ENCODE assay signal across 9 cellular contexts in the genomic region with DNA sequence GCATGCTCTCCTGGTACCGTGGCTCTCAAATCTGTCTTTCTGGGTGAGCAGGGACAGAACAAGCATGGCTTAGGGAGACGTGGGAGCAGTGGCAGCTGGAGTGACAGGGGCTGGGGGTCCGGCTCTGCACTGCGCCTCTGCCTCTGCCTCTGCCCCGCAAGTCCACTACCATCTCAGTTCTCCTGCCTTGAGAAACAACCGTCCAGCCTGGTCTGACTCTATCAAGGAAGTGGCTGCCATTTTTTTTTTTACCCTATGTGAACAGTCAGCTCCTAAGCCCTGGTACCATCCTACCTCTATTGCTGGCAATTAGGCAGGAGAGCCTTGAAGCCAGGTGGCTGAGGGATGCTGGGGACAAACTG. TPM values are rescaled to one million over a fixed set of nuclear protein-coding genes. Genes with fewer than 3 reads are reported as not detected.
DNase-seq lines count a peak whose midpoint lies in the region; ATAC-seq lines count a peak whose summit lies in the region.
"Had no signal": no experiment of that assay in that cellular context is flagged by ENCODE, and none has a peak within 500 bp of the region (broad histone marks: within the 10 kb centered on the region; RNA-seq: fewer than 3 reads in every experiment).

No MANE protein-coding gene starts in this region.

- H3K27me3 Mint-ChIP-seq in activated CD4-positive, alpha-beta T cell treated with anti-CD3 and anti-CD28 coated beads, Interleukin-2, amount 10 ng/mL, durations not matched to agents 7 days and 5 days: no peaks in the 10 kb centered on the region
- H3K27me3 Mint-ChIP-seq in effector memory CD8-positive, alpha-beta T cell: no peaks in the 10 kb centered on the region

- H3K36me3 Mint-ChIP-seq in activated CD4-positive, alpha-beta T cell treated with anti-CD3 and anti-CD28 coated beads, Interleukin-2, amount 10 ng/mL, durations not matched to agents 7 days and 5 days (ENCODE audit: low read depth): peaks cover 52% of the 10 kb centered on the region
- peaks cover 14% of the 10 kb centered on the region for H3K36me3 Mint-ChIP-seq in effector memory CD8-positive, alpha-beta T cell (ENCODE audit: insufficient read depth)

- H3K4me3 Mint-ChIP-seq in activated CD4-positive, alpha-beta T cell treated with anti-CD3 and anti-CD28 coated beads, Interleukin-2, amount 10 ng/mL, durations not matched to agents 7 days and 5 days: no peak overlapping the region
- H3K4me3 Mint-ChIP-seq in effector memory CD8-positive, alpha-beta T cell: peak overlapping the region in 1 of 2 donors; percentile 53
- H3K4me3 Mint-ChIP-seq: neural progenitor cell had no signal

- H3K9me3 ChIP-seq in stomach smooth muscle (ENCODE audit: control insufficient read depth in 2 of 2, low read length in 2 of 2): no peaks in the 10 kb centered on the region
- H3K9me3 ChIP-seq: A549 had no signal

- no peaks in the 10 kb centered on the region for H3K27me3 ChIP-seq in stomach smooth muscle (ENCODE audit: control insufficient read depth in 1 of 2, insufficient read depth in 2 of 2, low read length in 2 of 2)
- H3K27me3 ChIP-seq: neural progenitor cell had no signal

- CTCF ChIA-PET in activated CD4-positive, alpha-beta T cell treated with anti-CD3 and anti-CD28 coated beads, Interleukin-2, amount 10 ng/mL, durations not matched to agents 7 days and 5 days (lab: Charles Lee): interaction anchor here (0.6 to 8.9 kb wide), 12 partner anchors 11 to 212 kb away, joined by 3 to 110 read pairs (median 4); a partner anchor contains a TSS

- DNase-seq in activated CD4-positive, alpha-beta T cell treated with anti-CD3 and anti-CD28 coated beads, Interleukin-2, amount 10 ng/mL, durations not matched to agents 7 days and 5 days: no peak
- DNase-seq in activated CD4-positive, alpha-beta T cell treated with anti-CD3 and anti-CD28 coated beads for 1 hour: no peak
- DNase-seq in effector memory CD8-positive, alpha-beta T cell: no peak
- DNase-seq in NCI-H446 treated with DMSO at 0.1 percent for 48 hours (lab: John Stamatoyannopoulos, UW): no peak
- DNase-seq: NCI-H2171 treated with DMSO at 0.1 percent for 48 hours had no signal

- H3K4me3 ChIP-seq in stomach smooth muscle (ENCODE audit: low read length in 2 of 2): no peak overlapping the region
- H3K4me3 ChIP-seq: A549, neural progenitor cell had no signal

- peaks cover 45% of the 10 kb centered on the region for H3K4me1 ChIP-seq in stomach smooth muscle (ENCODE audit: control insufficient read depth, insufficient read depth, low read length)

- POLR2A ChIA-PET in activated CD4-positive, alpha-beta T cell treated with anti-CD3 and anti-CD28 coated beads, Interleukin-2, amount 10 ng/mL, durations not matched to agents 7 days and 5 days (lab: Charles Lee): interaction anchor here (0.7 to 0.9 kb wide), 2 partner anchors 24 to 183 kb away, joined by 3 to 4 read pairs; no protein-coding TSS in a partner anchor

- no peak overlapping the region for H3K9ac ChIP-seq in stomach smooth muscle (ENCODE audit: low read length in 2 of 2)
- H3K9ac ChIP-seq: neural progenitor cell had no signal

- H3K9me3 Mint-ChIP-seq in activated CD4-positive, alpha-beta T cell treated with anti-CD3 and anti-CD28 coated beads, Interleukin-2, amount 10 ng/mL, durations not matched to agents 7 days and 5 days: no peaks in the 10 kb centered on the region
- H3K9me3 Mint-ChIP-seq in effector memory CD8-positive, alpha-beta T cell: no peaks in the 10 kb centered on the region
- H3K9me3 Mint-ChIP-seq: neural progenitor cell had no signal

- peak overlapping the region; percentile 74 for H3K27ac Mint-ChIP-seq in activated CD4-positive, alpha-beta T cell treated with anti-CD3 and anti-CD28 coated beads, Interleukin-2, amount 10 ng/mL, durations not matched to agents 7 days and 5 days
- H3K27ac Mint-ChIP-seq in effector memory CD8-positive, alpha-beta T cell: peak overlapping the region; percentile 92 to 93
- H3K27ac Mint-ChIP-seq: neural progenitor cell had no signal

- peaks cover 66% of the 10 kb centered on the region for H3K4me1 Mint-ChIP-seq in activated CD4-positive, alpha-beta T cell treated with anti-CD3 and anti-CD28 coated beads, Interleukin-2, amount 10 ng/mL, durations not matched to agents 7 days and 5 days
- peaks cover 27 to 51% of the 10 kb centered on the region in 2 donors for H3K4me1 Mint-ChIP-seq in effector memory CD8-positive, alpha-beta T cell (ENCODE audit: low read depth in 2 of 2)

- peak overlapping the region; percentile 64 for H3K27ac ChIP-seq in stomach smooth muscle (ENCODE audit: low read length)
- H3K27ac ChIP-seq: A549, neural progenitor cell had no signal

- no peak for ATAC-seq in effector memory CD8-positive, alpha-beta T cell (replicated peaks)
- no peak for ATAC-seq in HG03159 (IDR thresholded peaks at IDR 0.05; ENCODE audit: unreplicated experiment)
- ATAC-seq: A549 had no signal

- peaks cover 10 to 25% of the 10 kb centered on the region in 2 donors for H3K36me3 ChIP-seq in stomach smooth muscle (ENCODE audit: control insufficient read depth in 2 of 2, insufficient read depth in 2 of 2, low read length in 2 of 2)
- H3K36me3 ChIP-seq: neural progenitor cell had no signal

RNA-seq across cellular contexts. Expression of a gene that starts 16.1 kb away (rescaled TPM):
- 10 to 100 TPM; 29.0 to 31.0 TPM for total RNA-seq in activated CD4-positive, alpha-beta T cell treated with anti-CD3 and anti-CD28 coated beads, Interleukin-2, amount 10 ng/mL, durations not matched to agents 7 days and 5 days

RNA-seq across cellular contexts. Expression of a gene that starts 29.2 kb away (rescaled TPM):
- 10 to 100 TPM; 36.8 to 37.9 TPM for total RNA-seq in activated CD4-positive, alpha-beta T cell treated with anti-CD3 and anti-CD28 coated beads, Interleukin-2, amount 10 ng/mL, durations not matched to agents 7 days and 5 days

RNA-seq across cellular contexts. Expression of a gene that starts 41.1 kb away (rescaled TPM):
- 10 to 100 TPM; 31.3 to 37.8 TPM for total RNA-seq in activated CD4-positive, alpha-beta T cell treated with anti-CD3 and anti-CD28 coated beads, Interleukin-2, amount 10 ng/mL, durations not matched to agents 7 days and 5 days

RNA-seq across cellular contexts. Expression of a gene that starts 45.9 kb away (rescaled TPM):
- under 1 TPM; 0.19 to 0.20 TPM for total RNA-seq in activated CD4-positive, alpha-beta T cell treated with anti-CD3 and anti-CD28 coated beads, Interleukin-2, amount 10 ng/mL, durations not matched to agents 7 days and 5 days
